Comparison of ENCODE assay signal across 1 cellular context in genomic region chr3:196631655-196632032, GRCh38.
TF ChIP-seq lines count a peak whose summit lies in the region.

No MANE protein-coding gene starts in this region.

TF ChIP-seq in H1, 55 proteins besides CTCF, POLR2A, EP300 and RAD21:
- TF ChIP-seq, protein P1, sequence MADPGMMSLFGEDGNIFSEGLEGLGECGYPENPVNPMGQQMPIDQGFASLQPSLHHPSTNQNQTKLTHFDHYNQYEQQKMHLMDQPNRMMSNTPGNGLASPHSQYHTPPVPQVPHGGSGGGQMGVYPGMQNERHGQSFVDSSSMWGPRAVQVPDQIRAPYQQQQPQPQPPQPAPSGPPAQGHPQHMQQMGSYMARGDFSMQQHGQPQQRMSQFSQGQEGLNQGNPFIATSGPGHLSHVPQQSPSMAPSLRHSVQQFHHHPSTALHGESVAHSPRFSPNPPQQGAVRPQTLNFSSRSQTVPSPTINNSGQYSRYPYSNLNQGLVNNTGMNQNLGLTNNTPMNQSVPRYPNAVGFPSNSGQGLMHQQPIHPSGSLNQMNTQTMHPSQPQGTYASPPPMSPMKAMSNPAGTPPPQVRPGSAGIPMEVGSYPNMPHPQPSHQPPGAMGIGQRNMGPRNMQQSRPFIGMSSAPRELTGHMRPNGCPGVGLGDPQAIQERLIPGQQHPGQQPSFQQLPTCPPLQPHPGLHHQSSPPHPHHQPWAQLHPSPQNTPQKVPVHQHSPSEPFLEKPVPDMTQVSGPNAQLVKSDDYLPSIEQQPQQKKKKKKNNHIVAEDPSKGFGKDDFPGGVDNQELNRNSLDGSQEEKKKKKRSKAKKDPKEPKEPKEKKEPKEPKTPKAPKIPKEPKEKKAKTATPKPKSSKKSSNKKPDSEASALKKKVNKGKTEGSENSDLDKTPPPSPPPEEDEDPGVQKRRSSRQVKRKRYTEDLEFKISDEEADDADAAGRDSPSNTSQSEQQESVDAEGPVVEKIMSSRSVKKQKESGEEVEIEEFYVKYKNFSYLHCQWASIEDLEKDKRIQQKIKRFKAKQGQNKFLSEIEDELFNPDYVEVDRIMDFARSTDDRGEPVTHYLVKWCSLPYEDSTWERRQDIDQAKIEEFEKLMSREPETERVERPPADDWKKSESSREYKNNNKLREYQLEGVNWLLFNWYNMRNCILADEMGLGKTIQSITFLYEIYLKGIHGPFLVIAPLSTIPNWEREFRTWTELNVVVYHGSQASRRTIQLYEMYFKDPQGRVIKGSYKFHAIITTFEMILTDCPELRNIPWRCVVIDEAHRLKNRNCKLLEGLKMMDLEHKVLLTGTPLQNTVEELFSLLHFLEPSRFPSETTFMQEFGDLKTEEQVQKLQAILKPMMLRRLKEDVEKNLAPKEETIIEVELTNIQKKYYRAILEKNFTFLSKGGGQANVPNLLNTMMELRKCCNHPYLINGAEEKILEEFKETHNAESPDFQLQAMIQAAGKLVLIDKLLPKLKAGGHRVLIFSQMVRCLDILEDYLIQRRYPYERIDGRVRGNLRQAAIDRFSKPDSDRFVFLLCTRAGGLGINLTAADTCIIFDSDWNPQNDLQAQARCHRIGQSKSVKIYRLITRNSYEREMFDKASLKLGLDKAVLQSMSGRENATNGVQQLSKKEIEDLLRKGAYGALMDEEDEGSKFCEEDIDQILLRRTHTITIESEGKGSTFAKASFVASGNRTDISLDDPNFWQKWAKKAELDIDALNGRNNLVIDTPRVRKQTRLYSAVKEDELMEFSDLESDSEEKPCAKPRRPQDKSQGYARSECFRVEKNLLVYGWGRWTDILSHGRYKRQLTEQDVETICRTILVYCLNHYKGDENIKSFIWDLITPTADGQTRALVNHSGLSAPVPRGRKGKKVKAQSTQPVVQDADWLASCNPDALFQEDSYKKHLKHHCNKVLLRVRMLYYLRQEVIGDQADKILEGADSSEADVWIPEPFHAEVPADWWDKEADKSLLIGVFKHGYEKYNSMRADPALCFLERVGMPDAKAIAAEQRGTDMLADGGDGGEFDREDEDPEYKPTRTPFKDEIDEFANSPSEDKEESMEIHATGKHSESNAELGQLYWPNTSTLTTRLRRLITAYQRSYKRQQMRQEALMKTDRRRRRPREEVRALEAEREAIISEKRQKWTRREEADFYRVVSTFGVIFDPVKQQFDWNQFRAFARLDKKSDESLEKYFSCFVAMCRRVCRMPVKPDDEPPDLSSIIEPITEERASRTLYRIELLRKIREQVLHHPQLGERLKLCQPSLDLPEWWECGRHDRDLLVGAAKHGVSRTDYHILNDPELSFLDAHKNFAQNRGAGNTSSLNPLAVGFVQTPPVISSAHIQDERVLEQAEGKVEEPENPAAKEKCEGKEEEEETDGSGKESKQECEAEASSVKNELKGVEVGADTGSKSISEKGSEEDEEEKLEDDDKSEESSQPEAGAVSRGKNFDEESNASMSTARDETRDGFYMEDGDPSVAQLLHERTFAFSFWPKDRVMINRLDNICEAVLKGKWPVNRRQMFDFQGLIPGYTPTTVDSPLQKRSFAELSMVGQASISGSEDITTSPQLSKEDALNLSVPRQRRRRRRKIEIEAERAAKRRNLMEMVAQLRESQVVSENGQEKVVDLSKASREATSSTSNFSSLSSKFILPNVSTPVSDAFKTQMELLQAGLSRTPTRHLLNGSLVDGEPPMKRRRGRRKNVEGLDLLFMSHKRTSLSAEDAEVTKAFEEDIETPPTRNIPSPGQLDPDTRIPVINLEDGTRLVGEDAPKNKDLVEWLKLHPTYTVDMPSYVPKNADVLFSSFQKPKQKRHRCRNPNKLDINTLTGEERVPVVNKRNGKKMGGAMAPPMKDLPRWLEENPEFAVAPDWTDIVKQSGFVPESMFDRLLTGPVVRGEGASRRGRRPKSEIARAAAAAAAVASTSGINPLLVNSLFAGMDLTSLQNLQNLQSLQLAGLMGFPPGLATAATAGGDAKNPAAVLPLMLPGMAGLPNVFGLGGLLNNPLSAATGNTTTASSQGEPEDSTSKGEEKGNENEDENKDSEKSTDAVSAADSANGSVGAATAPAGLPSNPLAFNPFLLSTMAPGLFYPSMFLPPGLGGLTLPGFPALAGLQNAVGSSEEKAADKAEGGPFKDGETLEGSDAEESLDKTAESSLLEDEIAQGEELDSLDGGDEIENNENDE (IDR thresholded peaks at IDR 0.05; ENCODE audit: insufficient replicate concordance, low read length): no peak
